Comparison of ENCODE assay signal across 1 cellular context in genomic region chr7:134995239-134996096, GRCh38.
TF ChIP-seq lines count a peak whose summit lies in the region.

No MANE protein-coding gene starts in this region.

TF ChIP-seq in GM12878, 131 proteins besides CTCF, POLR2A, EP300 and RAD21 (continued from another document):
- TF ChIP-seq TBL1XR1 (IDR thresholded peaks at IDR 0.05; ENCODE audit: low read depth, low read length) (peak; percentile 93; the same call in 1 of the 2 replicates), REST (IDR thresholded peaks at IDR 0.05; ENCODE audit: low read depth, low read length) (no peak), EGR1 (IDR thresholded peaks at IDR 0.05; ENCODE audit: borderline replicate concordance in 1 of 2, low read depth in 2 of 2, low read length in 2 of 2) (no peak), ZNF207 (IDR thresholded peaks at IDR 0.05; ENCODE audit: borderline replicate concordance) (no peak; the same call in 1 of the 2 replicates), KAT2A (conservative IDR thresholded peaks at IDR 0.05; ENCODE audit: control insufficient read depth, low read depth, low read length) (no peak), PAX5 (IDR thresholded peaks at IDR 0.05; ENCODE audit: borderline replicate concordance, low read depth, low read length) (no peak; the same call in 1 of the 2 replicates), SREBF2 (IDR thresholded peaks at IDR 0.05; ENCODE audit: low read length) (no peak)
